8 cellular contexts compared by ENCODE assay signal in the genomic region with DNA sequence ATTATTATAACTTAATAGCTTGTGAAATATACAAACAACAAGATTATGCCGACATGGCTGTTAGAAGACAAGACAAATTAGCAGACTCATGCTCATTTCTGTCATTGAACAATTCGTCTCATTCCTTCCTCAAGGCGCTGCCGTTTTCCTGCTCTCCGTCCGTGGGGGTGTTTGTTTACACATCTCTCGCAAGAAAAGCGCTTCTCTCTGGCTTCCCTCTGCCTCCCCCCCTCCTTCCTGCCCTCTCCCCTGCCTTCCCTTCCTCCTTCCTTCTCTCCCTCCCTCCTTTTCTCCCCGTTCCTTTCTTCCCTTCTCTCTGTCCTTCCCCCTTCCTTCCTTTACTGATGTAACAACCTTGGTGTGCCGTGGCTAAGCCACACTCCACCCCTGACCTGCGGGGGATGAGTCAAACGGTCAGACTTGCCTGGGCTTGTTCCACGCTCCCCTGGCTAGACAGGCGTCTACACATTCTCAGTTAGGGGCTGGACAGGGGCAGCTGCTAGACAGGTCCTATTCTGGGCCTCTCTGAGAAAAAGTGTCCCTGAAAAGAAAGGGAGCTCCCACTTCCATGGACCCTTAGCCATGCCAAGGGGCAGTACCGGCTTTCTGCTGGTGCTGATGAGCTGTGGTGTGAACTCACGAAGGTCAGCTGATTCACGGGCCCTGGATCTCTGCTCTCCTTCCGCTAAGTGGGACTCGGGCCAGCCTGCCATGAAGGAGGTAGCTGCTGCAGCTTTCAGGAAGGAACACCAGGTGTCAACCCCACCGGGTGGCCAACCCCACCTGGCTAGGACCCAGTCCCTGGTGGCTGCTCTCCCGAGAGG. TPM values are rescaled to one million over a fixed set of nuclear protein-coding genes. Genes with fewer than 3 reads are reported as not detected.
DNase-seq lines count a peak whose midpoint lies in the region; ATAC-seq, FAIRE-seq and TF ChIP-seq lines count a peak whose summit lies in the region.

No MANE protein-coding gene starts in this region.

- no peak for TF ChIP-seq CTCF in body of pancreas (IDR thresholded peaks at IDR 0.05)
- no peak for TF ChIP-seq CTCF in HepG2 (CRISPR knock-in tag; IDR thresholded peaks at IDR 0.05)
- TF ChIP-seq CTCF in upper lobe of right lung (IDR thresholded peaks at IDR 0.05), result no peak

- TF ChIP-seq RAD21 in HepG2 (CRISPR knock-in tag; IDR thresholded peaks at IDR 0.05), result no peak

- H3K79me2 ChIP-seq in HepG2 (ENCODE audit: insufficient read depth, low read length), result no peaks in the 10 kb centered on the region

- intact Hi-C loops in body of pancreas (cut with DNase I) (no loop called here), HepG2 (cut with micrococcal nuclease; ENCODE audit: unreplicated experiment) (no loop called here), upper lobe of right lung (cut with DNase I) (no loop called here)

- ATAC-seq in HG02610 (IDR thresholded peaks at IDR 0.05; ENCODE audit: unreplicated experiment) (peak; percentile 90), body of pancreas (peak; percentile 61), HepG2 (no peak; the same call in 2 of the 3 replicates), upper lobe of right lung (peak; percentile 87), HG03460 (IDR thresholded peaks at IDR 0.05; ENCODE audit: unreplicated experiment) (no peak)

- H3K4me2 ChIP-seq in HepG2 (ENCODE audit: low read depth, low read length), result no peak overlapping the region

- H3K36me3 ChIP-seq in body of pancreas (replicated peaks in 1 of 2; ENCODE audit: insufficient read depth in 1 of 2, low read depth in 2 of 2), result no peaks in the 10 kb centered on the region
- H3K36me3 ChIP-seq in HepG2 (replicated peaks in 1 of 2; ENCODE audit: control insufficient read depth in 1 of 2, insufficient read depth in 2 of 2, low read length in 2 of 2), result no peaks in the 10 kb centered on the region
- H3K36me3 ChIP-seq in upper lobe of right lung, result no peaks in the 10 kb centered on the region

- FAIRE-seq in GM12891 (lab: Jason Lieb, UNC), result peak; percentile 31
- FAIRE-seq in HepG2 (lab: Jason Lieb, UNC), result no peak

- CTCF ChIA-PET in HepG2 (lab: Yijun Ruan, JAX; ENCODE audit: low intra/inter-chr PET ratio, low total read pairs), result no interaction called here

- H3K27me3 ChIP-seq in body of pancreas, result peaks cover 0 to 4% of the 10 kb centered on the region in 2 donors
- peaks cover 0 to 9% of the 10 kb centered on the region in 2 experiments; a peak in 2 of 5 replicates for H3K27me3 ChIP-seq in HepG2 (ENCODE audit: control insufficient read depth in 1 of 2, insufficient read depth in 2 of 2, low read length in 2 of 2)
- no peaks in the 10 kb centered on the region for H3K27me3 ChIP-seq in upper lobe of right lung

- DNase-seq in GM12891 (ENCODE audit: insufficient read length, low spot score) (no peak), NCI-H526 (lab: John Stamatoyannopoulos, UW) (peak; percentile 27 to 60), body of pancreas (peak in 3 of 4 donors; percentile 27 to 61 (median 35)), HepG2 (ENCODE audit: low spot score) (no peak), upper lobe of right lung (peak; percentile 80), T-helper 9 cell (no peak)

- POLR2A ChIA-PET in HepG2 (lab: Yijun Ruan, JAX), result interaction anchor here (1.0 kb wide), 1 partner anchor 9 kb away, joined by 3 read pairs; no protein-coding TSS in a partner anchor

- TF ChIP-seq EP300 in HepG2 (IDR thresholded peaks at IDR 0.05; ENCODE audit: low read depth in 2 of 2, low read length in 2 of 2) (no peak), HepG2 (CRISPR knock-in tag; IDR thresholded peaks at IDR 0.05; ENCODE audit: borderline replicate concordance) (no peak)

- no peak overlapping the region for H3K9ac ChIP-seq in HepG2 (ENCODE audit: insufficient read depth, low read depth, low read length)

- H2AFZ ChIP-seq in HepG2 (ENCODE audit: low read length), result no peak overlapping the region

- H3K4me3 ChIP-seq in body of pancreas, result no peak overlapping the region
- no peak overlapping the region for H3K4me3 ChIP-seq in HepG2 (replicated peaks in 1 of 3; ENCODE audit: insufficient read depth in 1 of 3, low read depth in 2 of 3, low read length in 3 of 3)
- no peak overlapping the region for H3K4me3 ChIP-seq in upper lobe of right lung

- H3K4me1 ChIP-seq in body of pancreas, result peaks cover 10% of the 10 kb centered on the region
- H3K4me1 ChIP-seq in HepG2 (ENCODE audit: insufficient read depth, low read length), result peaks cover 16% of the 10 kb centered on the region
- H3K4me1 ChIP-seq in upper lobe of right lung, result peaks cover 16% of the 10 kb centered on the region

- in situ Hi-C loops in HepG2 (cut with HindIII; ENCODE audit: extremely low pct_ligation_motif_present, low pct_unique_long_range_greater_than_20kb), result loop anchor here (10.0 to 25.0 kb wide), 2 partner anchors 98 to 290 kb away; no protein-coding TSS in a partner anchor

- TF ChIP-seq POLR2A in GM12891 (IDR thresholded peaks at IDR 0.05; ENCODE audit: low read depth, low read length) (no peak), body of pancreas (IDR thresholded peaks at IDR 0.05) (no peak), HepG2 (IDR thresholded peaks at IDR 0.05; ENCODE audit: insufficient read depth in 1 of 2, low read depth in 2 of 2, low read length in 2 of 2) (no peak)

- 23 to 24% methylated on average over 14 to 21 of the region's 21 CpGs for WGBS in body of pancreas, 2 donors
- WGBS in HepG2 (ENCODE audit: low lambda C conversion rate), result 81% methylated on average over 16 of the region's 21 CpGs

- H3K9me3 ChIP-seq in body of pancreas (no peaks in the 10 kb centered on the region), HepG2 (ENCODE audit: low read length) (no peaks in the 10 kb centered on the region), upper lobe of right lung (no peaks in the 10 kb centered on the region)

- no peaks in the 10 kb centered on the region for H4K20me1 ChIP-seq in HepG2 (ENCODE audit: insufficient read depth, low read length)

- BruUV-seq in HepG2 (replicated peaks; lab: Mats Ljungman, UMichigan), result no TSS peak

- H3K27ac ChIP-seq in body of pancreas, result peak overlapping the region in 1 of 4 donors; percentile 9
- no peak overlapping the region for H3K27ac ChIP-seq in HepG2 (ENCODE audit: extremely low read length, insufficient read depth, low read length)
- H3K27ac ChIP-seq in upper lobe of right lung, result peak overlapping the region; percentile 79

TF ChIP-seq in GM12891, 5 proteins besides CTCF, POLR2A, EP300 and RAD21:
- TF ChIP-seq TAF1 (IDR thresholded peaks at IDR 0.05; ENCODE audit: low read depth, low read length), result 0 out of 2 replicates have a peak, but pooled peaks have one; percentile 18
- TF ChIP-seq PAX5 (IDR thresholded peaks at IDR 0.05; ENCODE audit: insufficient read depth, low read length, severe bottlenecking), result no peak

TF ChIP-seq in HepG2, 621 proteins besides CTCF, POLR2A, EP300 and RAD21 (continues in another document):
- TF ChIP-seq POLR2AphosphoS5 (IDR thresholded peaks at IDR 0.05; ENCODE audit: low read depth, low read length), result no peak
- no peak for TF ChIP-seq JUN (CRISPR knock-in tag; IDR thresholded peaks at IDR 0.05)
- TF ChIP-seq, protein P1, sequence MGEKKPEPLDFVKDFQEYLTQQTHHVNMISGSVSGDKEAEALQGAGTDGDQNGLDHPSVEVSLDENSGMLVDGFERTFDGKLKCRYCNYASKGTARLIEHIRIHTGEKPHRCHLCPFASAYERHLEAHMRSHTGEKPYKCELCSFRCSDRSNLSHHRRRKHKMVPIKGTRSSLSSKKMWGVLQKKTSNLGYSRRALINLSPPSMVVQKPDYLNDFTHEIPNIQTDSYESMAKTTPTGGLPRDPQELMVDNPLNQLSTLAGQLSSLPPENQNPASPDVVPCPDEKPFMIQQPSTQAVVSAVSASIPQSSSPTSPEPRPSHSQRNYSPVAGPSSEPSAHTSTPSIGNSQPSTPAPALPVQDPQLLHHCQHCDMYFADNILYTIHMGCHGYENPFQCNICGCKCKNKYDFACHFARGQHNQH (CRISPR knock-in tag; IDR thresholded peaks at IDR 0.05), result no peak
- TF ChIP-seq MAFF (IDR thresholded peaks at IDR 0.05; ENCODE audit: low read depth, low read length), result peak; percentile 41; the same call in 1 of the 2 replicates

RNA-seq across cellular contexts. Expression of a gene that starts 32.0 kb away (rescaled TPM):
- polyA plus RNA-seq in GM12891 (2012; ENCODE audit: low read depth, missing spikeins), result 27.3 TPM
- 10 to 100 TPM; 34.9 to 36.1 TPM for total RNA-seq in body of pancreas
- 44.4 and 72.5 TPM in 2 replicates for total RNA-seq in HepG2 (2016; rRNA removed; fragmentation: Illumina TruSeq; extraction: Trizol)
- 6.8 and 7.6 TPM in 2 replicates for total RNA-seq in HepG2 (2016; cell fraction: cytosol; rRNA removed; fragmentation: Illumina TruSeq; extraction: Trizol; ENCODE audit: low read depth)
- total RNA-seq in HepG2 (2016; cell fraction: insoluble cytoplasmic fraction; rRNA removed; fragmentation: Illumina TruSeq; extraction: Trizol), result 46.0 and 76.9 TPM in 2 replicates
- total RNA-seq in HepG2 (2016; cell fraction: membrane; rRNA removed; fragmentation: Illumina TruSeq; extraction: Trizol), result 15.0 and 16.7 TPM in 2 replicates
- 82.4 and 88.6 TPM in 2 replicates for total RNA-seq in HepG2 (2016; cell fraction: nucleus; rRNA removed; fragmentation: Illumina TruSeq; extraction: Trizol)
- polyA plus RNA-seq in HepG2 (2011; rRNA removed), result 47.7 and 56.2 TPM in 2 replicates
- polyA plus RNA-seq in HepG2 (2011; cell fraction: cytosol; rRNA removed), result 32.9 and 40.4 TPM in 2 replicates
- 28.2 and 31.0 TPM in 2 replicates for polyA plus RNA-seq in HepG2 (2011; cell fraction: nucleus; rRNA removed)
- polyA plus RNA-seq in HepG2 (2012), result 47.9 and 52.1 TPM in 2 replicates
- polyA plus RNA-seq in HepG2 (2016; cell fraction: cytosol; fragmentation: Illumina TruSeq; extraction: Trizol; ENCODE audit: low read depth), result 3.6 and 5.4 TPM in 2 replicates
- polyA plus RNA-seq in HepG2 (2016; cell fraction: insoluble cytoplasmic fraction; fragmentation: Illumina TruSeq; extraction: Trizol; ENCODE audit: low read depth), result 35.3 and 36.1 TPM in 2 replicates
- 7.1 and 8.1 TPM in 2 replicates for polyA plus RNA-seq in HepG2 (2016; cell fraction: membrane; fragmentation: Illumina TruSeq; extraction: Trizol; ENCODE audit: low read depth)
- 96.6 and 105 TPM in 2 replicates for polyA plus RNA-seq in HepG2 (2016; cell fraction: nucleus; fragmentation: Illumina TruSeq; extraction: Trizol; ENCODE audit: insufficient read depth, low read depth)
- 50.1 and 52.0 TPM in 2 replicates for polyA minus RNA-seq in HepG2 (2011; rRNA and poly(A)+ RNA removed; ENCODE audit: low replicate concordance)
- 41.7 and 44.7 TPM in 2 replicates for polyA minus RNA-seq in HepG2 (2011; cell fraction: cytosol; rRNA and poly(A)+ RNA removed)
- 76.3 and 80.4 TPM in 2 replicates for polyA minus RNA-seq in HepG2 (2011; cell fraction: nucleus; rRNA and poly(A)+ RNA removed)
- 66.5 TPM for total RNA-seq in upper lobe of right lung

Comparison
In these comparisons a context has a peak if more than half of its experiments do, and no peak if none do; other contexts are left out.
1. DNase-seq: peak in NCI-H526 (2 of 2), body of pancreas (3 of 4) and upper lobe of right lung (single experiment); none in GM12891 (single experiment), HepG2 (single experiment) and T-helper 9 cell (single experiment).
2. ATAC-seq: peak in HG02610 (single experiment), body of pancreas (single experiment) and upper lobe of right lung (single experiment); none in HepG2 (single experiment) and HG03460 (single experiment).